ENCODE assay signal across 16 cellular contexts in genomic region chr5:153718713-153719112, GRCh38.
DNase-seq lines count a peak whose midpoint lies in the region; ATAC-seq, FAIRE-seq and TF ChIP-seq lines count a peak whose summit lies in the region.
"Had no signal": no experiment of that assay in that cellular context is flagged by ENCODE, and none has a peak within 500 bp of the region (broad histone marks: within the 10 kb centered on the region; RNA-seq: fewer than 3 reads in every experiment).

No MANE protein-coding gene starts in this region.

- H2BK120ac ChIP-seq in mesenchymal stem cell (ENCODE audit: low read depth, low read length) = no peak overlapping the region

- no peaks in the 10 kb centered on the region for H3K27me3 Mint-ChIP-seq in osteocyte (ENCODE audit: unreplicated experiment)

- no CpG with 5 or more reads among the region's 1 CpG for WGBS in mesenchymal stem cell

- H3K4me2 ChIP-seq in mesenchymal stem cell (ENCODE audit: low read length, poor library complexity, severe bottlenecking) = no peak overlapping the region
- H3K4me2 ChIP-seq: PC-9, SK-N-SH had no signal

- H3K27me3 ChIP-seq in MG63 (peaks cover 6% of the 10 kb centered on the region; the same call in 1 of the 2 replicates), bronchial epithelial cell (ENCODE audit: control insufficient read depth, insufficient read depth, low read length) (no peaks in the 10 kb centered on the region), mesenchymal stem cell (ENCODE audit: control insufficient read depth in 1 of 2, insufficient read depth in 1 of 2, low read length in 2 of 2) (no peaks in the 10 kb centered on the region)

- DNase-seq in DMS53 (lab: John Stamatoyannopoulos, UW) (peak; percentile 66), MG63 (peak; percentile 13), bronchial epithelial cell (ENCODE audit: low read depth) (peak; percentile 60), mesenchymal stem cell (no peak), osteocyte (ENCODE audit: extremely low spot score, unreplicated experiment) (no peak), nucleus accumbens (lab: John Stamatoyannopoulos, UW) (no peak)
- DNase-seq: NCI-H1092, NCI-H146, NCI-H345, NCI-H526 treated with DMSO at 0.1 percent for 48 hours, PC-9, SHP77, SK-N-SH had no signal

- no peak overlapping the region for H3K27ac ChIP-seq in mesenchymal stem cell (ENCODE audit: low read length, poor library complexity, severe bottlenecking)
- H3K27ac ChIP-seq: C4-2B, PC-9 had no signal

- H2AK5ac ChIP-seq in mesenchymal stem cell (ENCODE audit: low read length, severe bottlenecking) = no peak overlapping the region

- H2BK12ac ChIP-seq in mesenchymal stem cell (ENCODE audit: low read length in 2 of 2) = no peak overlapping the region

- H3K36me3 Mint-ChIP-seq in osteocyte (ENCODE audit: unreplicated experiment) = peaks cover 14% of the 10 kb centered on the region

- no peaks in the 10 kb centered on the region for H3K79me1 ChIP-seq in mesenchymal stem cell (replicated peaks; ENCODE audit: low read length, poor library complexity, severe bottlenecking)

- ATAC-seq in GM18517 (IDR thresholded peaks at IDR 0.05; ENCODE audit: unreplicated experiment) = no peak

- peaks cover 2% of the 10 kb centered on the region for H3K4me1 Mint-ChIP-seq in osteocyte (ENCODE audit: unreplicated experiment)

- H2AFZ ChIP-seq in mesenchymal stem cell (ENCODE audit: low read depth, low read length) = no peak overlapping the region
- H2AFZ ChIP-seq: PC-9 had no signal

- H2BK5ac ChIP-seq in mesenchymal stem cell (ENCODE audit: low read depth, low read length, poor library complexity, severe bottlenecking) = no peak overlapping the region

- no peak overlapping the region for H3K4me3 Mint-ChIP-seq in osteocyte (ENCODE audit: unreplicated experiment)

- H3K18ac ChIP-seq in mesenchymal stem cell (ENCODE audit: low read depth in 1 of 2, low read length in 2 of 2) = no peak overlapping the region

- H3K36me3 ChIP-seq in MG63 = no peaks in the 10 kb centered on the region
- no peaks in the 10 kb centered on the region for H3K36me3 ChIP-seq in bronchial epithelial cell (ENCODE audit: control insufficient read depth, insufficient read depth, low read length)
- H3K36me3 ChIP-seq in mesenchymal stem cell (ENCODE audit: control insufficient read depth in 1 of 2, insufficient read depth in 2 of 2, low read depth in 1 of 2, low read length in 2 of 2) = no peaks in the 10 kb centered on the region

- H3K4me3 ChIP-seq in MG63 (no peak overlapping the region), bronchial epithelial cell (ENCODE audit: low read depth, low read length) (no peak overlapping the region), mesenchymal stem cell (ENCODE audit: insufficient read depth in 1 of 2, low read depth in 1 of 2, low read length in 2 of 2) (no peak overlapping the region)
- H3K4me3 ChIP-seq: PC-9 had no signal

- no peak overlapping the region for H3K23ac ChIP-seq in mesenchymal stem cell (ENCODE audit: low read length in 2 of 2)

- no peak overlapping the region for H4K91ac ChIP-seq in mesenchymal stem cell (ENCODE audit: low read length)

- H4K8ac ChIP-seq in mesenchymal stem cell (ENCODE audit: low read length) = no peak overlapping the region

- peak overlapping the region; percentile 8 for H2BK15ac ChIP-seq in mesenchymal stem cell (ENCODE audit: low read depth, poor library complexity, severe bottlenecking)

- no peaks in the 10 kb centered on the region for H3K4me1 ChIP-seq in mesenchymal stem cell (ENCODE audit: control insufficient read depth, insufficient read depth, low read depth, low read length)

- H3K14ac ChIP-seq in mesenchymal stem cell (ENCODE audit: low read length in 2 of 2) = no peak overlapping the region

- no peak overlapping the region for H3K27ac Mint-ChIP-seq in osteocyte (ENCODE audit: unreplicated experiment)

- H3K9me3 Mint-ChIP-seq in osteocyte (ENCODE audit: unreplicated experiment) = peaks cover 20% of the 10 kb centered on the region

- H3K9ac ChIP-seq in mesenchymal stem cell (ENCODE audit: low read length) = no peak overlapping the region
- H3K9ac ChIP-seq: SK-N-SH had no signal

- H3K9me3 ChIP-seq in MG63 = no peaks in the 10 kb centered on the region
- no peaks in the 10 kb centered on the region for H3K9me3 ChIP-seq in mesenchymal stem cell (ENCODE audit: control insufficient read depth, low read length)
- H3K9me3 ChIP-seq: SK-N-SH had no signal

- TF ChIP-seq CTCF in bronchial epithelial cell (IDR thresholded peaks at IDR 0.05; ENCODE audit: insufficient read depth, low read length, severe bottlenecking) (no peak), osteocyte (IDR thresholded peaks at IDR 0.05) (no peak)

- no peak overlapping the region for H3K4ac ChIP-seq in mesenchymal stem cell (ENCODE audit: low read depth in 1 of 2, low read length in 2 of 2)

- FAIRE-seq in bronchial epithelial cell (lab: Jason Lieb, UNC) = peak; percentile 75
- FAIRE-seq: H54 had no signal

Comparison
In these comparisons a context has a peak if more than half of its experiments do, and no peak if none do; other contexts are left out.
1. DNase-seq: peak in DMS53 (single experiment), MG63 (single experiment) and bronchial epithelial cell (single experiment); none in mesenchymal stem cell (single experiment), osteocyte (single experiment) and nucleus accumbens (0 of 56).